In genomic region chr15:95043236-95043932, GRCh38 we compare ENCODE assay signal across 2 cellular contexts.
TF ChIP-seq lines count a peak whose summit lies in the region.

No MANE protein-coding gene starts in this region.

TF ChIP-seq in WTC11, 78 proteins besides CTCF, POLR2A, EP300 and RAD21:
- TF ChIP-seq ETV6 (CRISPR knock-in tag; IDR thresholded peaks at IDR 0.05) (peak; percentile 64; the same call in 1 of the 2 replicates), TP53 (CRISPR knock-in tag; IDR thresholded peaks at IDR 0.05) (0 out of 2 replicates have a peak, but pooled peaks have one; percentile 57), MAX (CRISPR knock-in tag; IDR thresholded peaks at IDR 0.05) (peak; percentile 93), FOXP4 (CRISPR knock-in tag; IDR thresholded peaks at IDR 0.05) (peak; percentile 79; the same call in 1 of the 2 replicates)

TF ChIP-seq in H1, 55 proteins besides CTCF, POLR2A, EP300 and RAD21:
- TF ChIP-seq E2F6 (IDR thresholded peaks at IDR 0.05): peak; percentile 88
- peak; percentile 91 for TF ChIP-seq MAX (IDR thresholded peaks at IDR 0.05)
- TF ChIP-seq ASH2L (IDR thresholded peaks at IDR 0.05; ENCODE audit: low read length): peak; percentile 24
- 0 out of 2 replicates have a peak, but pooled peaks have one; percentile 16 for TF ChIP-seq TEAD4 (IDR thresholded peaks at IDR 0.05; ENCODE audit: low read depth, low read length)
